Comparison of ENCODE assay signal across 17 cellular contexts in genomic region chr19:50215820-50216219, GRCh38. TPM values are rescaled to one million over a fixed set of nuclear protein-coding genes. Genes with fewer than 3 reads are reported as not detected.
"Had no signal": no experiment of that assay in that cellular context is flagged by ENCODE, and none has a peak within 500 bp of the region (broad histone marks: within the 10 kb centered on the region; RNA-seq: fewer than 3 reads in every experiment).

No MANE protein-coding gene starts in this region.

- H3K9me3 Mint-ChIP-seq: activated CD4-positive, alpha-beta memory T cell treated with anti-CD3 and anti-CD28 coated beads, Interleukin-2, amount 10 ng/mL, durations not matched to agents 7 days and 5 days had no signal

- H3K4me1 ChIP-seq: tibial nerve had no signal

- ATAC-seq: activated CD4-positive, alpha-beta T cell treated with anti-CD3 and anti-CD28 coated beads for 36 hours; activated T-cell treated with anti-CD3 and anti-CD28 coated beads, Interleukin-2, amount 50 U/mL, for 72 hours; naive thymus-derived CD8-positive, alpha-beta T cell; T-cell had no signal

- H3K4me1 Mint-ChIP-seq: activated CD4-positive, alpha-beta memory T cell treated with anti-CD3 and anti-CD28 coated beads, Interleukin-2, amount 10 ng/mL, durations not matched to agents 7 days and 5 days; activated CD4-positive, alpha-beta T cell treated with anti-CD3 and anti-CD28 coated beads for 36 hours; activated naive CD8-positive, alpha-beta T cell treated with anti-CD3 and anti-CD28 coated beads, Interleukin-2, amount 10 ng/mL, durations not matched to agents 7 days and 5 days; T-cell had no signal

- H3K4me3 Mint-ChIP-seq: activated CD4-positive, alpha-beta memory T cell treated with anti-CD3 and anti-CD28 coated beads, Interleukin-2, amount 10 ng/mL, durations not matched to agents 7 days and 5 days; activated CD4-positive, alpha-beta T cell treated with anti-CD3 and anti-CD28 coated beads for 36 hours; activated naive CD8-positive, alpha-beta T cell treated with anti-CD3 and anti-CD28 coated beads, Interleukin-2, amount 10 ng/mL, durations not matched to agents 7 days and 5 days; activated T-cell treated with anti-CD3 and anti-CD28 coated beads, Interleukin-2, amount 50 U/mL, for 72 hours; naive thymus-derived CD8-positive, alpha-beta T cell; T-cell had no signal

- H3K27me3 Mint-ChIP-seq: activated naive CD8-positive, alpha-beta T cell treated with anti-CD3 and anti-CD28 coated beads, Interleukin-2, amount 10 ng/mL, durations not matched to agents 7 days and 5 days had no signal

- FAIRE-seq: colon had no signal

- H3K27ac ChIP-seq: SK-N-MC, tibial nerve, VCaP had no signal

- DNase-seq: activated CD4-positive, alpha-beta memory T cell treated with anti-CD3 and anti-CD28 coated beads, Interleukin-2, amount 10 ng/mL, durations not matched to agents 7 days and 5 days; activated CD4-positive, alpha-beta T cell treated with anti-CD3 and anti-CD28 coated beads for 36 hours; activated CD8-positive, alpha-beta memory T cell treated with anti-CD3 and anti-CD28 coated beads, Interleukin-2, amount 50 U/mL, for 4 hours; activated naive CD8-positive, alpha-beta T cell treated with anti-CD3 and anti-CD28 coated beads, Interleukin-2, amount 10 ng/mL, durations not matched to agents 7 days and 5 days; activated T-cell treated with anti-CD3 and anti-CD28 coated beads, Interleukin-2, amount 50 U/mL, for 72 hours; effector CD8-positive, alpha-beta T cell; hypothalamus; naive thymus-derived CD8-positive, alpha-beta T cell; nucleus accumbens; stimulated activated CD4-positive, alpha-beta T cell treated with anti-CD3 and anti-CD28 coated beads, Interleukin-4, amount 100 ng/mL, for 4 hours; T-cell had no signal

- H3K27ac Mint-ChIP-seq: activated CD4-positive, alpha-beta memory T cell treated with anti-CD3 and anti-CD28 coated beads, Interleukin-2, amount 10 ng/mL, durations not matched to agents 7 days and 5 days; activated CD4-positive, alpha-beta T cell treated with anti-CD3 and anti-CD28 coated beads for 36 hours; activated naive CD8-positive, alpha-beta T cell treated with anti-CD3 and anti-CD28 coated beads, Interleukin-2, amount 10 ng/mL, durations not matched to agents 7 days and 5 days; activated T-cell treated with anti-CD3 and anti-CD28 coated beads, Interleukin-2, amount 50 U/mL, for 72 hours; T-cell had no signal

- H3K4me3 ChIP-seq: lung, SK-N-MC, tibial nerve had no signal

- H3K36me3 Mint-ChIP-seq: activated naive CD8-positive, alpha-beta T cell treated with anti-CD3 and anti-CD28 coated beads, Interleukin-2, amount 10 ng/mL, durations not matched to agents 7 days and 5 days; naive thymus-derived CD8-positive, alpha-beta T cell; T-cell had no signal

- H3K27me3 ChIP-seq: tibial nerve had no signal

RNA-seq across cellular contexts. Expression of gene MYH14, which starts 12.4 kb away (rescaled TPM):
- total RNA-seq: activated CD4-positive, alpha-beta memory T cell treated with anti-CD3 and anti-CD28 coated beads, Interleukin-2, amount 10 ng/mL, durations not matched to agents 7 days and 5 days; activated CD4-positive, alpha-beta T cell treated with anti-CD3 and anti-CD28 coated beads for 36 hours; activated naive CD8-positive, alpha-beta T cell treated with anti-CD3 and anti-CD28 coated beads, Interleukin-2, amount 10 ng/mL, durations not matched to agents 7 days and 5 days; activated T-cell treated with anti-CD3 and anti-CD28 coated beads, Interleukin-2, amount 50 U/mL, for 72 hours; naive thymus-derived CD8-positive, alpha-beta T cell had no signal
- polyA plus RNA-seq: naive thymus-derived CD8-positive, alpha-beta T cell had no signal

RNA-seq across cellular contexts. Expression of gene IZUMO2, which starts 52.7 kb away (rescaled TPM):
- total RNA-seq: activated CD4-positive, alpha-beta memory T cell treated with anti-CD3 and anti-CD28 coated beads, Interleukin-2, amount 10 ng/mL, durations not matched to agents 7 days and 5 days; activated CD4-positive, alpha-beta T cell treated with anti-CD3 and anti-CD28 coated beads for 36 hours; activated naive CD8-positive, alpha-beta T cell treated with anti-CD3 and anti-CD28 coated beads, Interleukin-2, amount 10 ng/mL, durations not matched to agents 7 days and 5 days; activated T-cell treated with anti-CD3 and anti-CD28 coated beads, Interleukin-2, amount 50 U/mL, for 72 hours; aorta; naive thymus-derived CD8-positive, alpha-beta T cell; T-cell; tibial nerve had no signal
- polyA plus RNA-seq: aorta; naive thymus-derived CD8-positive, alpha-beta T cell had no signal
